ENCODE assay signal across 9 cellular contexts in genomic region chr2:8168007-8168717, GRCh38.
"Had no signal": no experiment of that assay in that cellular context is flagged by ENCODE, and none has a peak within 500 bp of the region (broad histone marks: within the 10 kb centered on the region; RNA-seq: fewer than 3 reads in every experiment).

No MANE protein-coding gene starts in this region.

- H3K4me1 ChIP-seq: testis had no signal

- H3K9me3 ChIP-seq: body of pancreas, ovary, sigmoid colon, testis had no signal

- H3K4me3 Mint-ChIP-seq: dendritic cell treated with granulocyte-macrophage colony-stimulating factor and Interleukin-4, amounts not matched to agents 40 ng/mL and 50 ng/mL, for 4 days; neural crest cell; T-helper 2 cell treated with Interferon-gamma antibody and Interleukin-4, amounts not matched to agents 5 μg/mL and 100 μg/mL, for 36 hours had no signal

- H3K36me3 ChIP-seq: ovary, sigmoid colon had no signal

- ATAC-seq: body of pancreas had no signal

- H3K27ac ChIP-seq: body of pancreas, sigmoid colon, testis had no signal

- H3K27ac Mint-ChIP-seq: dendritic cell treated with granulocyte-macrophage colony-stimulating factor and Interleukin-4, amounts not matched to agents 40 ng/mL and 50 ng/mL, for 4 days; T-helper 2 cell treated with Interferon-gamma antibody and Interleukin-4, amounts not matched to agents 5 μg/mL and 100 μg/mL, for 36 hours had no signal

- H3K27me3 ChIP-seq: body of pancreas, ovary, sigmoid colon, testis had no signal

- H3K4me3 ChIP-seq: body of pancreas, ovary, sigmoid colon, testis had no signal

- H3K9me3 Mint-ChIP-seq: dendritic cell treated with granulocyte-macrophage colony-stimulating factor and Interleukin-4, amounts not matched to agents 40 ng/mL and 50 ng/mL, for 4 days; neural crest cell had no signal

- DNase-seq: body of pancreas; hypothalamus; ovary; sigmoid colon; stimulated activated naive CD4-positive, alpha-beta T cell treated with Interleukin-2 at 50 U/mL for 16 hours; testis had no signal

- H3K27me3 Mint-ChIP-seq: dendritic cell treated with granulocyte-macrophage colony-stimulating factor and Interleukin-4, amounts not matched to agents 40 ng/mL and 50 ng/mL, for 4 days had no signal
